ENCODE assay signal across 8 cellular contexts in the genomic region with DNA sequence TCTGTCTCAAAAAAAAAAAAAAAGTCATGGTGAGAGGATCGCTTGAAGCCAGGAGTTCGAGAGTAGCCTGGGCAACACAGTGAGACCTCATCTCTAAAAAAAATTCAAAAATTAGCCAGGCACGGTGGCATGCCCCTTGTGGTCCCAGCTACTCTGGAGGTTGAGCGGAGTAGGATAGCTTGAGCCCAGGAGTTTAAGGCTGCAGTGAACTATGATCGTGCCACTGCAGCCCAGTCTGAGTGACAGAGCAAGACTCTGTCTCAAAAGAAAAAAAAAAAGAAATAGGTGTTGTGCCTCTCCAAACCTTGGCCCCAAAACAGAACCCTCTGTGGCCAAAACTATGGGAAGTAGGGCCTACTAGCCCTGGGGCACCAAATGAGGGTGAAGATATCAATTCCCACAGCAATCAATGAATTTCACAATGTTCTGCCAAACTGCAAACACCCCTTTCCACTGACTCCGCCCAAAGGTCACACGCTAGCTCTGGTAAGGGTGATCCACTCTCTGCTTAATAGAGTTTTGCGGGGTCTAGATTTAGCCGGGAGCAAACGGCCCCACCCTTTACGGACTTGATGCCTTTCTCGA. TPM values are rescaled to one million over a fixed set of nuclear protein-coding genes. Genes with fewer than 3 reads are reported as not detected.
DNase-seq lines count a peak whose midpoint lies in the region; ATAC-seq and TF ChIP-seq lines count a peak whose summit lies in the region.

No MANE protein-coding gene starts in this region.

- H3K36me3 ChIP-seq in iPS-15b (ENCODE audit: control insufficient read depth, insufficient read depth, low read length) = peaks cover 2% of the 10 kb centered on the region

- peak overlapping the region; percentile 54 for H3K9ac ChIP-seq in iPS-15b (ENCODE audit: low read depth, low read length)

- POLR2A ChIA-PET in activated CD8-positive, alpha-beta T cell treated with anti-CD3 and anti-CD28 coated beads for 36 hours (lab: Charles Lee) = interaction anchor here (2.0 kb wide), 1 partner anchor 36 kb away, joined by 8 read pairs; no protein-coding TSS in a partner anchor

- H3K4me1 Mint-ChIP-seq in activated CD8-positive, alpha-beta T cell treated with anti-CD3 and anti-CD28 coated beads for 36 hours (ENCODE audit: low read depth) = peaks cover 15% of the 10 kb centered on the region
- H3K4me1 Mint-ChIP-seq in stimulated activated effector memory CD8-positive, alpha-beta T cell treated with anti-CD3 and anti-CD28 coated beads, Interleukin-12 subunit alpha, Interleukin-12 subunit beta, amount 100 ng/mL, for 72 hours = peaks cover 8% of the 10 kb centered on the region

- no peaks in the 10 kb centered on the region for H3K9me3 ChIP-seq in iPS-15b (ENCODE audit: control insufficient read depth, insufficient read depth, low read length)

- intact Hi-C loops in activated CD8-positive, alpha-beta T cell treated with anti-CD3 and anti-CD28 coated beads for 36 hours (cut with micrococcal nuclease) = no loop called here

- H3K4me1 ChIP-seq in iPS-15b (ENCODE audit: control insufficient read depth, insufficient read depth, low read length) = peaks cover 10% of the 10 kb centered on the region

- peak overlapping the region; percentile 73 for H3K4me3 Mint-ChIP-seq in activated CD8-positive, alpha-beta T cell treated with anti-CD3 and anti-CD28 coated beads for 36 hours
- peak overlapping the region; percentile 74 for H3K4me3 Mint-ChIP-seq in stimulated activated effector memory CD8-positive, alpha-beta T cell treated with anti-CD3 and anti-CD28 coated beads, Interleukin-12 subunit alpha, Interleukin-12 subunit beta, amount 100 ng/mL, for 72 hours

- ATAC-seq in HG02970 (IDR thresholded peaks at IDR 0.05; ENCODE audit: low FRiP score, unreplicated experiment) (peak; percentile 6), GM19023 (IDR thresholded peaks at IDR 0.05; ENCODE audit: unreplicated experiment) (no peak), HG03097 (IDR thresholded peaks at IDR 0.05; ENCODE audit: low FRiP score, unreplicated experiment) (no peak)
- ATAC-seq in activated CD8-positive, alpha-beta T cell treated with anti-CD3 and anti-CD28 coated beads for 36 hours = peak; percentile 5
- no peak for ATAC-seq in stimulated activated effector memory CD8-positive, alpha-beta T cell treated with anti-CD3 and anti-CD28 coated beads, Interleukin-12 subunit alpha, Interleukin-12 subunit beta, amount 100 ng/mL, for 72 hours

- H3K27ac Mint-ChIP-seq in activated CD8-positive, alpha-beta T cell treated with anti-CD3 and anti-CD28 coated beads for 36 hours = peak overlapping the region; percentile 97
- peak overlapping the region; percentile 87 for H3K27ac Mint-ChIP-seq in stimulated activated effector memory CD8-positive, alpha-beta T cell treated with anti-CD3 and anti-CD28 coated beads, Interleukin-12 subunit alpha, Interleukin-12 subunit beta, amount 100 ng/mL, for 72 hours

- H3K36me3 Mint-ChIP-seq in activated CD8-positive, alpha-beta T cell treated with anti-CD3 and anti-CD28 coated beads for 36 hours (ENCODE audit: low read depth) = no peaks in the 10 kb centered on the region
- peaks cover 6% of the 10 kb centered on the region for H3K36me3 Mint-ChIP-seq in stimulated activated effector memory CD8-positive, alpha-beta T cell treated with anti-CD3 and anti-CD28 coated beads, Interleukin-12 subunit alpha, Interleukin-12 subunit beta, amount 100 ng/mL, for 72 hours

- H3K27me3 Mint-ChIP-seq in activated CD8-positive, alpha-beta T cell treated with anti-CD3 and anti-CD28 coated beads for 36 hours = no peaks in the 10 kb centered on the region

- H3K9me3 Mint-ChIP-seq in activated CD8-positive, alpha-beta T cell treated with anti-CD3 and anti-CD28 coated beads for 36 hours = no peaks in the 10 kb centered on the region
- no peaks in the 10 kb centered on the region for H3K9me3 Mint-ChIP-seq in stimulated activated effector memory CD8-positive, alpha-beta T cell treated with anti-CD3 and anti-CD28 coated beads, Interleukin-12 subunit alpha, Interleukin-12 subunit beta, amount 100 ng/mL, for 72 hours

- CTCF ChIA-PET in activated CD8-positive, alpha-beta T cell treated with anti-CD3 and anti-CD28 coated beads for 36 hours (lab: Charles Lee) = interaction anchor here (0.8 to 1.8 kb wide), 2 partner anchors 33 to 101 kb away, joined by 3 to 4 read pairs; no protein-coding TSS in a partner anchor

- no peak for DNase-seq in activated CD8-positive, alpha-beta T cell treated with anti-CD3 and anti-CD28 coated beads for 36 hours
- no peak for DNase-seq in stimulated activated effector memory CD8-positive, alpha-beta T cell treated with anti-CD3 and anti-CD28 coated beads, Interleukin-12 subunit alpha, Interleukin-12 subunit beta, amount 100 ng/mL, for 72 hours (ENCODE audit: low spot score in 2 of 2)
- no peak for DNase-seq in stimulated activated CD4-positive, alpha-beta T cell treated with anti-CD3 and anti-CD28 coated beads, Interleukin-2, amount 100 ng/mL, for 24 hours
- DNase-seq in SK-N-DZ (ENCODE audit: low spot score) = no peak

- H3K4me3 ChIP-seq in iPS-15b (ENCODE audit: low read depth, low read length) = peak overlapping the region; percentile 50

- TF ChIP-seq CTCF in activated CD8-positive, alpha-beta T cell treated with anti-CD3 and anti-CD28 coated beads for 36 hours (IDR thresholded peaks at IDR 0.05) = no peak

- no peaks in the 10 kb centered on the region for H3K27me3 ChIP-seq in iPS-15b (ENCODE audit: control insufficient read depth, insufficient read depth, low read length)

RNA-seq across cellular contexts. Expression of a gene that starts 16.9 kb away (rescaled TPM):
- under 1 TPM; 0.67 to 0.68 TPM for total RNA-seq in activated CD8-positive, alpha-beta T cell treated with anti-CD3 and anti-CD28 coated beads for 36 hours
- 1.5 and 1.7 TPM in 2 replicates for polyA plus RNA-seq in SK-N-DZ (2014; cell fraction: cytosol; rRNA removed)
- 2.6 and 4.0 TPM in 2 replicates for polyA plus RNA-seq in SK-N-DZ (2014; cell fraction: nucleus; rRNA removed)

RNA-seq across cellular contexts. Expression of a gene that starts 32.1 kb away (rescaled TPM):
- total RNA-seq in activated CD8-positive, alpha-beta T cell treated with anti-CD3 and anti-CD28 coated beads for 36 hours = 10 to 100 TPM; 12.2 to 13.4 TPM
- 2.5 and 5.3 TPM in 2 replicates for polyA plus RNA-seq in SK-N-DZ (2014; cell fraction: cytosol; rRNA removed)
- not detected in 2 replicates for polyA plus RNA-seq in SK-N-DZ (2014; cell fraction: nucleus; rRNA removed)

RNA-seq across cellular contexts. Expression of a gene that starts 33.8 kb away (rescaled TPM):
- 100 to 1,000 TPM; 138 to 143 TPM for total RNA-seq in activated CD8-positive, alpha-beta T cell treated with anti-CD3 and anti-CD28 coated beads for 36 hours
- polyA plus RNA-seq in SK-N-DZ (2014; cell fraction: cytosol; rRNA removed) = 101 and 114 TPM in 2 replicates
- polyA plus RNA-seq in SK-N-DZ (2014; cell fraction: nucleus; rRNA removed) = 49.4 and 50.9 TPM in 2 replicates

Comparison
In these comparisons a context has a peak if more than half of its experiments do, and no peak if none do; other contexts are left out.
1. ATAC-seq: peak in HG02970 (single experiment) and activated CD8-positive, alpha-beta T cell treated with anti-CD3 and anti-CD28 coated beads for 36 hours (single experiment); none in stimulated activated effector memory CD8-positive, alpha-beta T cell treated with anti-CD3 and anti-CD28 coated beads, Interleukin-12 subunit alpha, Interleukin-12 subunit beta, amount 100 ng/mL, for 72 hours (single experiment), GM19023 (single experiment) and HG03097 (single experiment).